1 cellular context compared by ENCODE assay signal in genomic region chr2:43041661-43042360, GRCh38.
A peak's percentile ranks its signal among the peaks of the same experiment; 100 is the strongest.
TF ChIP-seq lines count a peak whose summit lies in the region.

No MANE protein-coding gene starts in this region.

TF ChIP-seq in K562, 482 proteins besides CTCF, POLR2A, EP300 and RAD21 (continued from another document and continues in another):
- TF ChIP-seq, protein P1, sequence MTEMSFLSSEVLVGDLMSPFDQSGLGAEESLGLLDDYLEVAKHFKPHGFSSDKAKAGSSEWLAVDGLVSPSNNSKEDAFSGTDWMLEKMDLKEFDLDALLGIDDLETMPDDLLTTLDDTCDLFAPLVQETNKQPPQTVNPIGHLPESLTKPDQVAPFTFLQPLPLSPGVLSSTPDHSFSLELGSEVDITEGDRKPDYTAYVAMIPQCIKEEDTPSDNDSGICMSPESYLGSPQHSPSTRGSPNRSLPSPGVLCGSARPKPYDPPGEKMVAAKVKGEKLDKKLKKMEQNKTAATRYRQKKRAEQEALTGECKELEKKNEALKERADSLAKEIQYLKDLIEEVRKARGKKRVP (CRISPR knock-in tag; IDR thresholded peaks at IDR 0.05), result no peak
- TF ChIP-seq ETV5 (CRISPR knock-in tag; IDR thresholded peaks at IDR 0.05; ENCODE audit: low read depth), result peak; percentile 82
- TF ChIP-seq BCOR (IDR thresholded peaks at IDR 0.05), result no peak; the same call in 1 of the 2 replicates
- no peak for TF ChIP-seq ZKSCAN1 (IDR thresholded peaks at IDR 0.05; ENCODE audit: low read depth, low read length)
- TF ChIP-seq, protein P2, sequence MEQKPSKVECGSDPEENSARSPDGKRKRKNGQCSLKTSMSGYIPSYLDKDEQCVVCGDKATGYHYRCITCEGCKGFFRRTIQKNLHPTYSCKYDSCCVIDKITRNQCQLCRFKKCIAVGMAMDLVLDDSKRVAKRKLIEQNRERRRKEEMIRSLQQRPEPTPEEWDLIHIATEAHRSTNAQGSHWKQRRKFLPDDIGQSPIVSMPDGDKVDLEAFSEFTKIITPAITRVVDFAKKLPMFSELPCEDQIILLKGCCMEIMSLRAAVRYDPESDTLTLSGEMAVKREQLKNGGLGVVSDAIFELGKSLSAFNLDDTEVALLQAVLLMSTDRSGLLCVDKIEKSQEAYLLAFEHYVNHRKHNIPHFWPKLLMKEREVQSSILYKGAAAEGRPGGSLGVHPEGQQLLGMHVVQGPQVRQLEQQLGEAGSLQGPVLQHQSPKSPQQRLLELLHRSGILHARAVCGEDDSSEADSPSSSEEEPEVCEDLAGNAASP (IDR thresholded peaks at IDR 0.05), result no peak
- TF ChIP-seq, protein P3, sequence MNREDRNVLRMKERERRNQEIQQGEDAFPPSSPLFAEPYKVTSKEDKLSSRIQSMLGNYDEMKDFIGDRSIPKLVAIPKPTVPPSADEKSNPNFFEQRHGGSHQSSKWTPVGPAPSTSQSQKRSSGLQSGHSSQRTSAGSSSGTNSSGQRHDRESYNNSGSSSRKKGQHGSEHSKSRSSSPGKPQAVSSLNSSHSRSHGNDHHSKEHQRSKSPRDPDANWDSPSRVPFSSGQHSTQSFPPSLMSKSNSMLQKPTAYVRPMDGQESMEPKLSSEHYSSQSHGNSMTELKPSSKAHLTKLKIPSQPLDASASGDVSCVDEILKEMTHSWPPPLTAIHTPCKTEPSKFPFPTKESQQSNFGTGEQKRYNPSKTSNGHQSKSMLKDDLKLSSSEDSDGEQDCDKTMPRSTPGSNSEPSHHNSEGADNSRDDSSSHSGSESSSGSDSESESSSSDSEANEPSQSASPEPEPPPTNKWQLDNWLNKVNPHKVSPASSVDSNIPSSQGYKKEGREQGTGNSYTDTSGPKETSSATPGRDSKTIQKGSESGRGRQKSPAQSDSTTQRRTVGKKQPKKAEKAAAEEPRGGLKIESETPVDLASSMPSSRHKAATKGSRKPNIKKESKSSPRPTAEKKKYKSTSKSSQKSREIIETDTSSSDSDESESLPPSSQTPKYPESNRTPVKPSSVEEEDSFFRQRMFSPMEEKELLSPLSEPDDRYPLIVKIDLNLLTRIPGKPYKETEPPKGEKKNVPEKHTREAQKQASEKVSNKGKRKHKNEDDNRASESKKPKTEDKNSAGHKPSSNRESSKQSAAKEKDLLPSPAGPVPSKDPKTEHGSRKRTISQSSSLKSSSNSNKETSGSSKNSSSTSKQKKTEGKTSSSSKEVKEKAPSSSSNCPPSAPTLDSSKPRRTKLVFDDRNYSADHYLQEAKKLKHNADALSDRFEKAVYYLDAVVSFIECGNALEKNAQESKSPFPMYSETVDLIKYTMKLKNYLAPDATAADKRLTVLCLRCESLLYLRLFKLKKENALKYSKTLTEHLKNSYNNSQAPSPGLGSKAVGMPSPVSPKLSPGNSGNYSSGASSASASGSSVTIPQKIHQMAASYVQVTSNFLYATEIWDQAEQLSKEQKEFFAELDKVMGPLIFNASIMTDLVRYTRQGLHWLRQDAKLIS (CRISPR knock-in tag; IDR thresholded peaks at IDR 0.05), result no peak
- no peak for TF ChIP-seq ELF4 (CRISPR knock-in tag; IDR thresholded peaks at IDR 0.05)
- TF ChIP-seq DPF2 (IDR thresholded peaks at IDR 0.05), result peak; percentile 92
- TF ChIP-seq BRF2 (IDR thresholded peaks at IDR 0.05; ENCODE audit: borderline replicate concordance, insufficient read depth, insufficient read length), result no peak
- TF ChIP-seq, protein P4, sequence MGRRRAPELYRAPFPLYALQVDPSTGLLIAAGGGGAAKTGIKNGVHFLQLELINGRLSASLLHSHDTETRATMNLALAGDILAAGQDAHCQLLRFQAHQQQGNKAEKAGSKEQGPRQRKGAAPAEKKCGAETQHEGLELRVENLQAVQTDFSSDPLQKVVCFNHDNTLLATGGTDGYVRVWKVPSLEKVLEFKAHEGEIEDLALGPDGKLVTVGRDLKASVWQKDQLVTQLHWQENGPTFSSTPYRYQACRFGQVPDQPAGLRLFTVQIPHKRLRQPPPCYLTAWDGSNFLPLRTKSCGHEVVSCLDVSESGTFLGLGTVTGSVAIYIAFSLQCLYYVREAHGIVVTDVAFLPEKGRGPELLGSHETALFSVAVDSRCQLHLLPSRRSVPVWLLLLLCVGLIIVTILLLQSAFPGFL (CRISPR knock-in tag; IDR thresholded peaks at IDR 0.05), result no peak
- TF ChIP-seq, protein P5, sequence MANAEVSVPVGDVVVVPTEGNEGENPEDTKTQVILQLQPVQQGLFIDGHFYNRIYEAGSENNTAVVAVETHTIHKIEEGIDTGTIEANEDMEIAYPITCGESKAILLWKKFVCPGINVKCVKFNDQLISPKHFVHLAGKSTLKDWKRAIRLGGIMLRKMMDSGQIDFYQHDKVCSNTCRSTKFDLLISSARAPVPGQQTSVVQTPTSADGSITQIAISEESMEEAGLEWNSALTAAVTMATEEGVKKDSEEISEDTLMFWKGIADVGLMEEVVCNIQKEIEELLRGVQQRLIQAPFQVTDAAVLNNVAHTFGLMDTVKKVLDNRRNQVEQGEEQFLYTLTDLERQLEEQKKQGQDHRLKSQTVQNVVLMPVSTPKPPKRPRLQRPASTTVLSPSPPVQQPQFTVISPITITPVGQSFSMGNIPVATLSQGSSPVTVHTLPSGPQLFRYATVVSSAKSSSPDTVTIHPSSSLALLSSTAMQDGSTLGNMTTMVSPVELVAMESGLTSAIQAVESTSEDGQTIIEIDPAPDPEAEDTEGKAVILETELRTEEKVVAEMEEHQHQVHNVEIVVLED (CRISPR knock-in tag; IDR thresholded peaks at IDR 0.05), result no peak
- no peak for TF ChIP-seq PHB (CRISPR knock-in tag; IDR thresholded peaks at IDR 0.05)
- no peak for TF ChIP-seq ETV6 (IDR thresholded peaks at IDR 0.05; ENCODE audit: borderline replicate concordance in 1 of 2, low read depth in 2 of 2, low read length in 1 of 2)
- no peak for TF ChIP-seq ETV6 (CRISPR knock-in tag; IDR thresholded peaks at IDR 0.05; ENCODE audit: borderline replicate concordance)
- TF ChIP-seq, protein P6, sequence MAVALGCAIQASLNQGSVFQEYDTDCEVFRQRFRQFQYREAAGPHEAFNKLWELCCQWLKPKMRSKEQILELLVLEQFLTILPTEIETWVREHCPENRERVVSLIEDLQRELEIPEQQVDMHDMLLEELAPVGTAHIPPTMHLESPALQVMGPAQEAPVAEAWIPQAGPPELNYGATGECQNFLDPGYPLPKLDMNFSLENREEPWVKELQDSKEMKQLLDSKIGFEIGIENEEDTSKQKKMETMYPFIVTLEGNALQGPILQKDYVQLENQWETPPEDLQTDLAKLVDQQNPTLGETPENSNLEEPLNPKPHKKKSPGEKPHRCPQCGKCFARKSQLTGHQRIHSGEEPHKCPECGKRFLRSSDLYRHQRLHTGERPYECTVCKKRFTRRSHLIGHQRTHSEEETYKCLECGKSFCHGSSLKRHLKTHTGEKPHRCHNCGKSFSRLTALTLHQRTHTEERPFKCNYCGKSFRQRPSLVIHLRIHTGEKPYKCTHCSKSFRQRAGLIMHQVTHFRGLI (CRISPR knock-in tag; IDR thresholded peaks at IDR 0.05), result no peak
- TF ChIP-seq ARHGAP35 (IDR thresholded peaks at IDR 0.05; ENCODE audit: partially characterized antibody), result no peak
- no peak for TF ChIP-seq PURB (CRISPR knock-in tag; IDR thresholded peaks at IDR 0.05; ENCODE audit: low read depth)
- no peak for TF ChIP-seq ZNF184 (CRISPR knock-in tag; IDR thresholded peaks at IDR 0.05)
- no peak for TF ChIP-seq ZNF699 (CRISPR knock-in tag; IDR thresholded peaks at IDR 0.05; ENCODE audit: insufficient replicate concordance)
- TF ChIP-seq MAZ (CRISPR knock-in tag; conservative IDR thresholded peaks at IDR 0.05 in 1 of 2, IDR thresholded peaks at IDR 0.05 in 1 of 2), result peak in 1 of 2 experiments; percentile 72; a peak in 3 of 4 replicates
- TF ChIP-seq, protein P7, sequence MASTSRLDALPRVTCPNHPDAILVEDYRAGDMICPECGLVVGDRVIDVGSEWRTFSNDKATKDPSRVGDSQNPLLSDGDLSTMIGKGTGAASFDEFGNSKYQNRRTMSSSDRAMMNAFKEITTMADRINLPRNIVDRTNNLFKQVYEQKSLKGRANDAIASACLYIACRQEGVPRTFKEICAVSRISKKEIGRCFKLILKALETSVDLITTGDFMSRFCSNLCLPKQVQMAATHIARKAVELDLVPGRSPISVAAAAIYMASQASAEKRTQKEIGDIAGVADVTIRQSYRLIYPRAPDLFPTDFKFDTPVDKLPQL (IDR thresholded peaks at IDR 0.05; ENCODE audit: extremely low read depth, insufficient read length), result no peak
- TF ChIP-seq, protein P8, sequence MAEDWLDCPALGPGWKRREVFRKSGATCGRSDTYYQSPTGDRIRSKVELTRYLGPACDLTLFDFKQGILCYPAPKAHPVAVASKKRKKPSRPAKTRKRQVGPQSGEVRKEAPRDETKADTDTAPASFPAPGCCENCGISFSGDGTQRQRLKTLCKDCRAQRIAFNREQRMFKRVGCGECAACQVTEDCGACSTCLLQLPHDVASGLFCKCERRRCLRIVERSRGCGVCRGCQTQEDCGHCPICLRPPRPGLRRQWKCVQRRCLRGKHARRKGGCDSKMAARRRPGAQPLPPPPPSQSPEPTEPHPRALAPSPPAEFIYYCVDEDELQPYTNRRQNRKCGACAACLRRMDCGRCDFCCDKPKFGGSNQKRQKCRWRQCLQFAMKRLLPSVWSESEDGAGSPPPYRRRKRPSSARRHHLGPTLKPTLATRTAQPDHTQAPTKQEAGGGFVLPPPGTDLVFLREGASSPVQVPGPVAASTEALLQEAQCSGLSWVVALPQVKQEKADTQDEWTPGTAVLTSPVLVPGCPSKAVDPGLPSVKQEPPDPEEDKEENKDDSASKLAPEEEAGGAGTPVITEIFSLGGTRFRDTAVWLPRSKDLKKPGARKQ (CRISPR knock-in tag; IDR thresholded peaks at IDR 0.05), result no peak
- TF ChIP-seq ZNF121 (CRISPR knock-in tag; conservative IDR thresholded peaks at IDR 0.05), result no peak
- no peak for TF ChIP-seq ZBTB1 (CRISPR knock-in tag; IDR thresholded peaks at IDR 0.05; ENCODE audit: borderline replicate concordance, low read depth)
- no peak for TF ChIP-seq ASH1L (IDR thresholded peaks at IDR 0.05; ENCODE audit: borderline replicate concordance, low read depth, partially characterized antibody)
- TF ChIP-seq STAT5A (IDR thresholded peaks at IDR 0.05; ENCODE audit: borderline replicate concordance, low read length), result peak; percentile 39; the same call in 1 of the 2 replicates
- TF ChIP-seq MECOM (CRISPR knock-in tag; IDR thresholded peaks at IDR 0.05), result no peak
- no peak for TF ChIP-seq ZNF57 (CRISPR knock-in tag; IDR thresholded peaks at IDR 0.05)
- TF ChIP-seq C11orf30 (IDR thresholded peaks at IDR 0.05; ENCODE audit: low read depth), result peak; percentile 74
- no peak for TF ChIP-seq CCAR2 (IDR thresholded peaks at IDR 0.05; ENCODE audit: low read depth, low read length)
- no peak for TF ChIP-seq PCBP2 (IDR thresholded peaks at IDR 0.05; ENCODE audit: low read depth, low read length, poor library complexity, severe bottlenecking)
- no peak for TF ChIP-seq ZNF3 (CRISPR knock-in tag; IDR thresholded peaks at IDR 0.05)
- TF ChIP-seq POLR2AphosphoS2 (IDR thresholded peaks at IDR 0.05; ENCODE audit: low read length), result no peak
- peak; percentile 76; the same call in 1 of the 2 replicates for TF ChIP-seq TEAD4 (IDR thresholded peaks at IDR 0.05; ENCODE audit: low read length)
- no peak for TF ChIP-seq TEAD4 (CRISPR knock-in tag; IDR thresholded peaks at IDR 0.05; ENCODE audit: borderline replicate concordance)
- no peak for TF ChIP-seq PHTF2 (CRISPR knock-in tag; IDR thresholded peaks at IDR 0.05)
- TF ChIP-seq MYC (IDR thresholded peaks at IDR 0.05; ENCODE audit: low read depth, low read length), result no peak; the same call in 1 of the 2 replicates
- no peak for TF ChIP-seq MYC (CRISPR knock-in tag; IDR thresholded peaks at IDR 0.05; ENCODE audit: borderline replicate concordance, low read depth)
- TF ChIP-seq ZFX (CRISPR knock-in tag; IDR thresholded peaks at IDR 0.05), result no peak; the same call in 1 of the 2 replicates
- TF ChIP-seq NR2F6 (CRISPR knock-in tag; IDR thresholded peaks at IDR 0.05), result no peak
- TF ChIP-seq U2AF1 (optimal IDR thresholded peaks at IDR 0.05; ENCODE audit: low read depth, low read length), result no peak
- TF ChIP-seq, protein P9, sequence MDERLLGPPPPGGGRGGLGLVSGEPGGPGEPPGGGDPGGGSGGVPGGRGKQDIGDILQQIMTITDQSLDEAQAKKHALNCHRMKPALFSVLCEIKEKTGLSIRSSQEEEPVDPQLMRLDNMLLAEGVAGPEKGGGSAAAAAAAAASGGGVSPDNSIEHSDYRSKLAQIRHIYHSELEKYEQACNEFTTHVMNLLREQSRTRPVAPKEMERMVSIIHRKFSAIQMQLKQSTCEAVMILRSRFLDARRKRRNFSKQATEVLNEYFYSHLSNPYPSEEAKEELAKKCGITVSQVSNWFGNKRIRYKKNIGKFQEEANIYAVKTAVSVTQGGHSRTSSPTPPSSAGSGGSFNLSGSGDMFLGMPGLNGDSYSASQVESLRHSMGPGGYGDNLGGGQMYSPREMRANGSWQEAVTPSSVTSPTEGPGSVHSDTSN (CRISPR knock-in tag; IDR thresholded peaks at IDR 0.05; ENCODE audit: low read depth), result peak; percentile 6; the same call in 1 of the 2 replicates
- TF ChIP-seq, protein P9 (tag; conservative IDR thresholded peaks at IDR 0.05; ENCODE audit: low read depth), result peak; percentile 93
- TF ChIP-seq MIER1 (IDR thresholded peaks at IDR 0.05; ENCODE audit: low read depth), result no peak
- no peak for TF ChIP-seq SPI1 (IDR thresholded peaks at IDR 0.05; ENCODE audit: borderline replicate concordance, low read depth, low read length)
- TF ChIP-seq, protein P10, sequence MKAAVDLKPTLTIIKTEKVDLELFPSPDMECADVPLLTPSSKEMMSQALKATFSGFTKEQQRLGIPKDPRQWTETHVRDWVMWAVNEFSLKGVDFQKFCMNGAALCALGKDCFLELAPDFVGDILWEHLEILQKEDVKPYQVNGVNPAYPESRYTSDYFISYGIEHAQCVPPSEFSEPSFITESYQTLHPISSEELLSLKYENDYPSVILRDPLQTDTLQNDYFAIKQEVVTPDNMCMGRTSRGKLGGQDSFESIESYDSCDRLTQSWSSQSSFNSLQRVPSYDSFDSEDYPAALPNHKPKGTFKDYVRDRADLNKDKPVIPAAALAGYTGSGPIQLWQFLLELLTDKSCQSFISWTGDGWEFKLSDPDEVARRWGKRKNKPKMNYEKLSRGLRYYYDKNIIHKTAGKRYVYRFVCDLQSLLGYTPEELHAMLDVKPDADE (conservative IDR thresholded peaks at IDR 0.05; ENCODE audit: control insufficient read depth, low read depth, low read length), result no peak
- 0 out of 2 replicates have a peak, but pooled peaks have one; percentile 19 for TF ChIP-seq CREM (IDR thresholded peaks at IDR 0.05; ENCODE audit: low read depth)
- TF ChIP-seq ZSCAN32 (CRISPR knock-in tag; IDR thresholded peaks at IDR 0.05), result no peak
- TF ChIP-seq CEBPB (tag; IDR thresholded peaks at IDR 0.05), result no peak
- no peak for TF ChIP-seq KDM2B (CRISPR knock-in tag; IDR thresholded peaks at IDR 0.05)
- no peak for TF ChIP-seq ZNF668 (CRISPR knock-in tag; IDR thresholded peaks at IDR 0.05)
